In the genomic region with DNA sequence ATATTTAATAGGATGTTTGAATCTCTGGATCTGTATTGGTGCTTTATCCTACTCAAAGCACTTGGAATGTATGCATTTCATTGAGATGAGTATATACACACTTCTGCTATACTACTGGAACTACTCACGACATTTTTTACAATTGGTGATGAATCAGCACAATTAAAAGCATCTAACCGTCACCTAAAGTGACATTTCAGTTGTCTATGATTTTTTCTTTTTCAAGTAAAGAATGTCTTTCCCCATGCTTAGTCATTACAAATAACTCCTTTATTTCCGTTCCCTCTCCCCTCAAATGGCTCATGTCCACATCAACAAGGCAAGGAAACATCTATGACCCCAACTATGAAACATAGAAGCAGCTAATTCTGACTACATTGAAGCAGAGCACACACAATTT, we compare ENCODE assay signal across 25 cellular contexts.
A peak's percentile ranks its signal among the peaks of the same experiment; 100 is the strongest.
DNase-seq lines count a peak whose midpoint lies in the region; ATAC-seq, FAIRE-seq and TF ChIP-seq lines count a peak whose summit lies in the region.
"Had no signal": no experiment of that assay in that cellular context is flagged by ENCODE, and none has a peak within 500 bp of the region (broad histone marks: within the 10 kb centered on the region; RNA-seq: fewer than 3 reads in every experiment).

No MANE protein-coding gene starts in this region.

- no peak overlapping the region for H2AFZ ChIP-seq in astrocyte (ENCODE audit: low read depth, low read length)
- H2AFZ ChIP-seq in neural cell (ENCODE audit: low read depth, low read length) = no peak overlapping the region

- H3K36me3 Mint-ChIP-seq in astrocyte (ENCODE audit: low read depth, unreplicated experiment) = peaks cover 7% of the 10 kb centered on the region

- CTCF ChIA-PET in AG04449 (lab: Yijun Ruan, JAX) = interaction anchor here (1.4 to 2.0 kb wide), 2 partner anchors 234 to 237 kb away, joined by 3 to 9 read pairs; no protein-coding TSS in a partner anchor

- FAIRE-seq in astrocyte (lab: Jason Lieb, UNC) = peak; percentile 26
- FAIRE-seq: small intestine had no signal

- TF ChIP-seq EP300 in neural cell (conservative IDR thresholded peaks at IDR 0.05; ENCODE audit: poor library complexity, severe bottlenecking) = no peak

- POLR2A ChIA-PET in AG04449 (lab: Yijun Ruan, JAX) = no interaction called here

- TF ChIP-seq CTCF in AG04449 (IDR thresholded peaks at IDR 0.05; ENCODE audit: insufficient read depth, low read length, missing control alignments) = no peak
- no peak for TF ChIP-seq CTCF in astrocyte (IDR thresholded peaks at IDR 0.05; ENCODE audit: insufficient read depth, low read depth, low read length)
- no peak for TF ChIP-seq CTCF in neural cell (IDR thresholded peaks at IDR 0.05; ENCODE audit: poor library complexity, severe bottlenecking)

- H4K20me1 ChIP-seq in astrocyte (ENCODE audit: insufficient read depth, low read length) (no peaks in the 10 kb centered on the region), neural cell (ENCODE audit: insufficient read depth) (no peaks in the 10 kb centered on the region)

- H3K27me3 ChIP-seq in astrocyte (ENCODE audit: insufficient read depth, low read length) = no peaks in the 10 kb centered on the region
- no peaks in the 10 kb centered on the region for H3K27me3 ChIP-seq in neural cell (ENCODE audit: insufficient read depth, low read depth, low read length)
- H3K27me3 ChIP-seq: heart right ventricle, upper lobe of right lung had no signal

- H3K4me3 ChIP-seq in AG04449 (ENCODE audit: low read depth, low read length) (no peak overlapping the region), astrocyte (ENCODE audit: insufficient read depth, low read depth, low read length) (no peak overlapping the region), neural cell (ENCODE audit: low read length) (peak overlapping the region; percentile 30)
- H3K4me3 ChIP-seq: heart right ventricle, upper lobe of right lung had no signal

- H3K4me2 ChIP-seq in astrocyte (ENCODE audit: low read length) = peak overlapping the region; percentile 9
- no peak overlapping the region for H3K4me2 ChIP-seq in neural cell (ENCODE audit: low read length)

- H3K79me2 ChIP-seq in astrocyte (ENCODE audit: insufficient read depth, low read length) (no peaks in the 10 kb centered on the region), neural cell (replicated peaks; ENCODE audit: insufficient read depth, low read length) (no peaks in the 10 kb centered on the region)

- H3K4me1 ChIP-seq in astrocyte (ENCODE audit: insufficient read depth, low read length) = peaks cover 11% of the 10 kb centered on the region
- H3K4me1 ChIP-seq: upper lobe of right lung had no signal

- no peaks in the 10 kb centered on the region for H3K9me2 ChIP-seq in neural cell (ENCODE audit: insufficient read depth, low read length)

- H3K27me3 Mint-ChIP-seq in astrocyte (ENCODE audit: low read depth, unreplicated experiment) = no peaks in the 10 kb centered on the region
- H3K27me3 Mint-ChIP-seq: activated CD4-positive, alpha-beta T cell treated with anti-CD3 and anti-CD28 coated beads, Interleukin-2, amount 10 ng/mL, durations not matched to agents 7 days and 5 days; activated CD8-positive, alpha-beta memory T cell treated with anti-CD3 and anti-CD28 coated beads, Interleukin-2, amount 10 ng/mL, durations not matched to agents 7 days and 5 days had no signal

- peaks cover 3% of the 10 kb centered on the region for H3K9me3 Mint-ChIP-seq in astrocyte (ENCODE audit: unreplicated experiment)

- DNase-seq in AG04449 (ENCODE audit: low read depth, low spot score) (peak; percentile 75), HS-27A (ENCODE audit: low read depth) (peak; percentile 23), astrocyte (ENCODE audit: low read depth) (peak; percentile 72), iPS-NIHi7 (ENCODE audit: extremely low spot score) (no peak), globus pallidus (ENCODE audit: low spot score) (no peak)
- no peak for DNase-seq in stimulated activated CD4-positive, alpha-beta T cell treated with anti-CD3 and anti-CD28 coated beads, Interleukin-1b, Interleukin-23, amount 100 ng/mL, for 48 hours
- DNase-seq: activated CD4-positive, alpha-beta T cell treated with anti-CD3 and anti-CD28 coated beads, Interleukin-2, amount 10 ng/mL, durations not matched to agents 7 days and 5 days; activated CD8-positive, alpha-beta memory T cell treated with anti-CD3 and anti-CD28 coated beads, Interleukin-2, amount 10 ng/mL, durations not matched to agents 7 days and 5 days; activated naive CD4-positive, alpha-beta T cell treated with anti-CD3 and anti-CD28 coated beads, Interleukin-2, amount 50 U/mL, for 16 hours; anterior cingulate cortex; heart right ventricle; Kasumi-1; left colon; mesendoderm; NCI-H1048; NCI-H2029; NCI-H2227 treated with DMSO at 0.1 percent for 48 hours; occipital lobe; small intestine; upper lobe of right lung; WERI-Rb-1 had no signal

- no peak overlapping the region for H3K9ac ChIP-seq in astrocyte (ENCODE audit: low read length)
- H3K9ac ChIP-seq in neural cell (ENCODE audit: low read length) = no peak overlapping the region

- H3K4me1 Mint-ChIP-seq in astrocyte (ENCODE audit: low read depth, unreplicated experiment) = peaks cover 2% of the 10 kb centered on the region

- H3K27ac ChIP-seq in astrocyte (ENCODE audit: low read depth, low read length) (no peak overlapping the region), neural cell (ENCODE audit: low read length) (peak overlapping the region; percentile 72)
- H3K27ac ChIP-seq: heart right ventricle, RWPE1, upper lobe of right lung, WERI-Rb-1 had no signal

- H3K36me3 ChIP-seq in astrocyte (ENCODE audit: insufficient read depth, low read length) (no peaks in the 10 kb centered on the region), neural cell (ENCODE audit: insufficient read depth, low read length) (no peaks in the 10 kb centered on the region)
- H3K36me3 ChIP-seq: WERI-Rb-1 had no signal

- TF ChIP-seq RAD21 in neural cell (conservative IDR thresholded peaks at IDR 0.05) = no peak

- no peak overlapping the region for H3K4me3 Mint-ChIP-seq in astrocyte (ENCODE audit: unreplicated experiment)
- H3K4me3 Mint-ChIP-seq: activated CD4-positive, alpha-beta T cell treated with anti-CD3 and anti-CD28 coated beads, Interleukin-2, amount 10 ng/mL, durations not matched to agents 7 days and 5 days; activated CD8-positive, alpha-beta memory T cell treated with anti-CD3 and anti-CD28 coated beads, Interleukin-2, amount 10 ng/mL, durations not matched to agents 7 days and 5 days; CD14-positive monocyte had no signal

- no peak for ATAC-seq in activated CD4-positive, CD25-positive, alpha-beta regulatory T cell treated with anti-CD3 and anti-CD28 coated beads, Interleukin-2, amount 50 U/mL, for 24 hours
- ATAC-seq: activated CD8-positive, alpha-beta memory T cell treated with anti-CD3 and anti-CD28 coated beads, Interleukin-2, amount 10 ng/mL, durations not matched to agents 7 days and 5 days; heart right ventricle; left colon; upper lobe of right lung had no signal

- H3K9me3 ChIP-seq in astrocyte (ENCODE audit: insufficient read depth, low read depth, low read length) = no peaks in the 10 kb centered on the region
- H3K9me3 ChIP-seq in neural cell (ENCODE audit: low read length) = no peaks in the 10 kb centered on the region
- H3K9me3 ChIP-seq: heart right ventricle, upper lobe of right lung had no signal

- no peak overlapping the region for H3K27ac Mint-ChIP-seq in astrocyte (ENCODE audit: unreplicated experiment)
- H3K27ac Mint-ChIP-seq: activated CD4-positive, alpha-beta T cell treated with anti-CD3 and anti-CD28 coated beads, Interleukin-2, amount 10 ng/mL, durations not matched to agents 7 days and 5 days; activated CD8-positive, alpha-beta memory T cell treated with anti-CD3 and anti-CD28 coated beads, Interleukin-2, amount 10 ng/mL, durations not matched to agents 7 days and 5 days; CD14-positive monocyte had no signal

- H3F3A ChIP-seq in neural cell (ENCODE audit: insufficient read depth, low read length, poor library complexity, severe bottlenecking) = no peaks in the 10 kb centered on the region

TF ChIP-seq in neural cell, 6 proteins besides CTCF, POLR2A, EP300 and RAD21:
- TF ChIP-seq SMC3 (conservative IDR thresholded peaks at IDR 0.05; ENCODE audit: poor library complexity) (no peak), TAF1 (IDR thresholded peaks at IDR 0.05; ENCODE audit: low read depth) (no peak), MXI1 (conservative IDR thresholded peaks at IDR 0.05; ENCODE audit: poor library complexity, severe bottlenecking) (no peak), POLR2AphosphoS5 (IDR thresholded peaks at IDR 0.05) (no peak), EZH2 (IDR thresholded peaks at IDR 0.05; ENCODE audit: borderline replicate concordance, insufficient read depth, low read length, poor library complexity, severe bottlenecking) (no peak)

Comparison
In these comparisons a context has a peak if more than half of its experiments do, and no peak if none do; other contexts are left out.
1. DNase-seq: peak in AG04449 (single experiment), HS-27A (single experiment) and astrocyte (single experiment); none in iPS-NIHi7 (single experiment), globus pallidus (single experiment) and stimulated activated CD4-positive, alpha-beta T cell treated with anti-CD3 and anti-CD28 coated beads, Interleukin-1b, Interleukin-23, amount 100 ng/mL, for 48 hours (single experiment).